Comparison of ENCODE assay signal across 8 cellular contexts in the genomic region with DNA sequence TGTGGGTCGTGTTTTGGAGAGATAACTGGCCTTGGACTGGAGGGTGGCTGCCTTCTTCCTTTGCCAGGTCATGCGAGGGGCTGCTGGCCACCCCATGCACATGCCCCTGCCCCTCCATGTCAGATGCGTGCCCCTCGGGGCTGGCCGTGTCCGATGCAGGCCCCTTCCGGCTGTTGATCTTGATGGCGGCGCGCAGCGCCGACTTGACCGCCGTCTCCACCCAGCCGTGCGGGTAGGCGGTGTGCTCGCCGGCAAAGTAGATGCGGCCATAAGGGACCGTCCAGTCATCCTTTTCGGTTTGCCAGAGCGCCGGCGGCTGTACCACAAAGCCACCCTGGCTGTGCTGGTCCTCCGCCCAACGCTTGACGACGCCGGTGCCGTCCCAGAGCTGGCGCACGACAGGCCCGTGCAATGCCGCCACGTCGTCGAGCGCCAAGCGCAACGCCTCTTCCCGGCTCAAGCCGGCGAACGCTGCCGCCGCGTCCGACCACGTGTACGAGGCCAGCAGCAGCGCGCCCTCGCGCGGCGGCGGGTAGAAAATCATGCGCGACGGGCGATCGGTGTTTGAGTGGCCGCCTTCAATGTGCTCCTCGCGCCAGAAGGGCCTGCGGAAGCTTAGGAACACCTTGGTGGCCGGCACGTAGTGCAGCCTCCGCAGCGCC. TPM values are rescaled to one million over a fixed set of nuclear protein-coding genes. Genes with fewer than 3 reads are reported as not detected.
DNase-seq lines count a peak whose midpoint lies in the region; ATAC-seq and TF ChIP-seq lines count a peak whose summit lies in the region.

No MANE protein-coding gene starts in this region.

- H4K91ac ChIP-seq in trophoblast cell (ENCODE audit: low read depth, low read length): no peak overlapping the region

- H3K18ac ChIP-seq in trophoblast cell (ENCODE audit: low read length): no peak overlapping the region

- H3K9me3 ChIP-seq in ES-I3 (ENCODE audit: control insufficient read depth, insufficient read depth, low read length) (0 out of 2 replicates have a peak, but pooled peaks cover 3% of the 10 kb centered on the region), trophoblast cell (ENCODE audit: insufficient read depth, low read depth, low read length) (peaks cover 15% of the 10 kb centered on the region), tibial nerve (no peaks in the 10 kb centered on the region)

- H3K14ac ChIP-seq in trophoblast cell (ENCODE audit: low read length): no peak overlapping the region

- H3K4me3 ChIP-seq in trophoblast cell (ENCODE audit: low read depth, low read length): peak overlapping the region; percentile 26
- peak overlapping the region in 3 of 4 donors; percentile 16 to 41 (median 32) for H3K4me3 ChIP-seq in tibial nerve

- no peak overlapping the region for H3K27ac ChIP-seq in trophoblast cell (ENCODE audit: low read depth, low read length)
- no peak overlapping the region for H3K27ac ChIP-seq in tibial nerve

- no peak overlapping the region for H4K8ac ChIP-seq in trophoblast cell (ENCODE audit: low read depth, low read length)

- H3K23ac ChIP-seq in trophoblast cell (ENCODE audit: low read length): no peak overlapping the region

- H2BK5ac ChIP-seq in trophoblast cell (ENCODE audit: low read depth, low read length, poor library complexity): no peak overlapping the region

- no peak overlapping the region for H2AK5ac ChIP-seq in trophoblast cell (ENCODE audit: low read length)

- no peak overlapping the region for H4K12ac ChIP-seq in trophoblast cell (ENCODE audit: low read depth, low read length)

- no peak for ATAC-seq in HG02610 (IDR thresholded peaks at IDR 0.05; ENCODE audit: unreplicated experiment)

- peak in 1 of 2 donors; percentile 50 for TF ChIP-seq EP300 in tibial nerve (IDR thresholded peaks at IDR 0.05)

- TF ChIP-seq CTCF in tibial nerve (IDR thresholded peaks at IDR 0.05): peak; percentile 66 to 89 (median 82)

- no peaks in the 10 kb centered on the region for H3K79me1 ChIP-seq in trophoblast cell (ENCODE audit: low read length)

- H3K4me1 ChIP-seq in ES-I3 (ENCODE audit: insufficient read depth, low read length): peaks cover 5% of the 10 kb centered on the region
- peaks cover 3 to 8% of the 10 kb centered on the region in 2 experiments for H3K4me1 ChIP-seq in trophoblast cell (ENCODE audit: control insufficient read depth in 1 of 2, insufficient read depth in 2 of 2, low read length in 2 of 2)
- peaks cover 0 to 18% (median 7%) of the 10 kb centered on the region in 4 donors for H3K4me1 ChIP-seq in tibial nerve

- H3K4me2 ChIP-seq in trophoblast cell (ENCODE audit: low read length): peak overlapping the region; percentile 51

- H3K4ac ChIP-seq in trophoblast cell (ENCODE audit: low read depth, low read length): no peak overlapping the region

- peak; percentile 2 for DNase-seq in NCI-H82 treated with DMSO at 0.1 percent for 48 hours (lab: John Stamatoyannopoulos, UW; ENCODE audit: unreplicated experiment)
- DNase-seq in activated gamma-delta T cell treated with Interleukin-2 at 50 U/mL for 16 hours: peak; percentile 70
- DNase-seq in globus pallidus (ENCODE audit: low spot score): peak; percentile 46
- peak; percentile 86 to 93 for DNase-seq in trophoblast cell
- peak; percentile 54 to 74 for DNase-seq in tibial nerve (ENCODE audit: low spot score in 2 of 2)
- no peak for DNase-seq in Kasumi-1 (lab: John Stamatoyannopoulos, UW)

- H3K36me3 ChIP-seq in ES-I3 (ENCODE audit: insufficient read depth, low read length) (no peaks in the 10 kb centered on the region; the same call in none of the 2 replicates), trophoblast cell (ENCODE audit: control insufficient read depth in 1 of 2, insufficient read depth in 2 of 2, low read length in 2 of 2) (peaks cover 8 to 10% of the 10 kb centered on the region in 2 experiments), tibial nerve (peaks cover 0 to 47% (median 2%) of the 10 kb centered on the region in 3 donors)

- peak overlapping the region; percentile 57 for H2AFZ ChIP-seq in trophoblast cell (ENCODE audit: insufficient read depth, low read length, poor library complexity)

- H3K9ac ChIP-seq in ES-I3 (ENCODE audit: low read depth, low read length): peak overlapping the region; percentile 58; the same call in 1 of the 2 replicates
- H3K9ac ChIP-seq in trophoblast cell (ENCODE audit: low read length): no peak overlapping the region

- H3K27me3 ChIP-seq in trophoblast cell (ENCODE audit: insufficient read depth, low read length) (no peaks in the 10 kb centered on the region), tibial nerve (no peaks in the 10 kb centered on the region)

- H3K79me2 ChIP-seq in trophoblast cell (ENCODE audit: control insufficient read depth, insufficient read depth, low read length, poor library complexity): no peaks in the 10 kb centered on the region

- H2BK120ac ChIP-seq in trophoblast cell (ENCODE audit: insufficient read depth, low read length, poor library complexity): no peak overlapping the region

- no peak overlapping the region for H2BK12ac ChIP-seq in trophoblast cell (ENCODE audit: low read length)

- WGBS in trophoblast cell (ENCODE audit: extremely low coverage, insufficient coverage, insufficient read length): no CpG with 5 or more reads among the region's 71 CpGs
- WGBS in tibial nerve, 2 donors: 34 to 65% methylated on average over 28 to 63 of the region's 71 CpGs

- TF ChIP-seq POLR2A in tibial nerve (IDR thresholded peaks at IDR 0.05): no peak

RNA-seq across cellular contexts. Expression of a gene that starts 6.9 kb away (rescaled TPM):
- polyA plus RNA-seq in trophoblast cell (2013): 0.30 and 0.33 TPM in 2 replicates
- 1 to 10 TPM in 2 of 4 donors, under 1 TPM in 1, not detected in 1; 0.63 to 3.0 (median 1.7) TPM for total RNA-seq in tibial nerve

RNA-seq across cellular contexts. Expression of a gene that starts 12.3 kb away (rescaled TPM):
- polyA plus RNA-seq in trophoblast cell (2013): 38.8 and 40.1 TPM in 2 replicates
- 10 to 100 TPM; 47.7 to 56.5 (median 49.0) TPM for total RNA-seq in tibial nerve

RNA-seq across cellular contexts. Expression of a gene that starts 12.7 kb away (rescaled TPM):
- polyA plus RNA-seq in trophoblast cell (2013): 142 and 143 TPM in 2 replicates
- total RNA-seq in tibial nerve: 10 to 100 TPM; 20.6 to 27.4 (median 25.4) TPM

RNA-seq across cellular contexts. Expression of a gene that starts 22.4 kb away (rescaled TPM):
- polyA plus RNA-seq in trophoblast cell (2013): 43.8 and 44.8 TPM in 2 replicates
- total RNA-seq in tibial nerve: 100 to 1,000 TPM in 1 of 4 donors, 10 to 100 TPM in 3; 52.7 to 158 (median 79.5) TPM

RNA-seq across cellular contexts. Expression of a gene that starts 38.9 kb away (rescaled TPM):
- polyA plus RNA-seq in trophoblast cell (2013): 233 and 241 TPM in 2 replicates
- 100 to 1,000 TPM in 2 of 4 donors, 10 to 100 TPM in 2; 75.6 to 113 (median 91.9) TPM for total RNA-seq in tibial nerve

Comparison
In these comparisons a context has a peak if more than half of its experiments do, and no peak if none do; other contexts are left out.
1. DNase-seq: peak in NCI-H82 treated with DMSO at 0.1 percent for 48 hours (single experiment), activated gamma-delta T cell treated with Interleukin-2 at 50 U/mL for 16 hours (single experiment), globus pallidus (single experiment), trophoblast cell (2 of 2) and tibial nerve (2 of 2); none in Kasumi-1 (0 of 2).